20 cellular contexts compared by ENCODE assay signal in genomic region chr2:237344972-237345870, GRCh38.
DNase-seq lines count a peak whose midpoint lies in the region; ATAC-seq and TF ChIP-seq lines count a peak whose summit lies in the region.
"Had no signal": no experiment of that assay in that cellular context is flagged by ENCODE, and none has a peak within 500 bp of the region (broad histone marks: within the 10 kb centered on the region; RNA-seq: fewer than 3 reads in every experiment).

No MANE protein-coding gene starts in this region.

- H3K9me3 Mint-ChIP-seq in type B pancreatic cell (peaks cover 6% of the 10 kb centered on the region), immature natural killer cell (no peaks in the 10 kb centered on the region)
- H3K9me3 Mint-ChIP-seq: CD8-positive, alpha-beta memory T cell had no signal

- 0 out of 2 replicates have a peak overlapping the region, but pooled peaks have one; percentile 36 for H3K4me2 ChIP-seq in BLaER1

- H3K4me3 Mint-ChIP-seq in type B pancreatic cell, result no peak overlapping the region
- H3K4me3 Mint-ChIP-seq in immature natural killer cell, result no peak overlapping the region
- H3K4me3 Mint-ChIP-seq: CD8-positive, alpha-beta memory T cell had no signal

- H3K27me3 Mint-ChIP-seq in type B pancreatic cell (peaks cover 12% of the 10 kb centered on the region), immature natural killer cell (ENCODE audit: low read depth in 3 of 3) (peaks cover 4 to 7% (median 6%) of the 10 kb centered on the region in 3 donors)

- no peak overlapping the region for H3K27ac ChIP-seq in BLaER1
- H3K27ac ChIP-seq in gastrocnemius medialis, result peak overlapping the region in 3 of 4 donors; percentile 24 to 43 (median 27)

- H3K27ac Mint-ChIP-seq in type B pancreatic cell, result no peak overlapping the region
- H3K27ac Mint-ChIP-seq in immature natural killer cell, result no peak overlapping the region
- H3K27ac Mint-ChIP-seq: CD8-positive, alpha-beta memory T cell had no signal

- no peak for TF ChIP-seq CTCF in fibroblast of mammary gland (conservative IDR thresholded peaks at IDR 0.05; ENCODE audit: control insufficient read depth, insufficient read depth, low read depth, low read length)
- TF ChIP-seq CTCF in gastrocnemius medialis (IDR thresholded peaks at IDR 0.05 in 4 of 5, conservative IDR thresholded peaks at IDR 0.05 in 1 of 5), result no peak
- no peak for TF ChIP-seq CTCF in type B pancreatic cell (conservative IDR thresholded peaks at IDR 0.05)

- H3K4me1 ChIP-seq in BLaER1 (peaks cover 11% of the 10 kb centered on the region), gastrocnemius medialis (peaks cover 0 to 4% of the 10 kb centered on the region in 2 donors)

- intact Hi-C loops in gastrocnemius medialis (cut with DNase I; ENCODE audit: low total_unique reads), result no loop called here

- H3K36me3 Mint-ChIP-seq in type B pancreatic cell, result peaks cover 26% of the 10 kb centered on the region
- no peaks in the 10 kb centered on the region for H3K36me3 Mint-ChIP-seq in immature natural killer cell

- H3K4me3 ChIP-seq in BLaER1 (no peak overlapping the region), fibroblast of mammary gland (ENCODE audit: control insufficient read depth, low read depth, low read length) (no peak overlapping the region), gastrocnemius medialis (no peak overlapping the region)

- H3K36me3 ChIP-seq in BLaER1 (no peaks in the 10 kb centered on the region), gastrocnemius medialis (no peaks in the 10 kb centered on the region)
- H3K36me3 ChIP-seq: BE2C had no signal

- no peak overlapping the region for H3K9ac ChIP-seq in BLaER1

- H3K27me3 ChIP-seq in BLaER1 (no peaks in the 10 kb centered on the region), gastrocnemius medialis (no peaks in the 10 kb centered on the region)
- H3K27me3 ChIP-seq: BE2C had no signal

- no peaks in the 10 kb centered on the region for H3K9me3 ChIP-seq in BLaER1
- H3K9me3 ChIP-seq in gastrocnemius medialis, result no peaks in the 10 kb centered on the region
- H3K9me3 ChIP-seq: BE2C had no signal

- in situ Hi-C loops in gastrocnemius medialis (cut with MboI; ENCODE audit: low sequenced_read_pairs in 4 of 4), result no loop called here

- DNase-seq in SW480 (ENCODE audit: low spot score), result peak; percentile 3
- peak; percentile 64 for DNase-seq in fibroblast of mammary gland (ENCODE audit: low read depth)
- no peak for DNase-seq in gastrocnemius medialis
- DNase-seq in type B pancreatic cell (ENCODE audit: extremely low spot score, unreplicated experiment), result no peak
- no peak for DNase-seq in immature natural killer cell
- DNase-seq in NCI-H510A (lab: John Stamatoyannopoulos, UW), result no peak
- DNase-seq: ACHN; BE2C; CD8-positive, alpha-beta memory T cell; DND-41; GOT3; MM.1S; NCI-H1105; NCI-H187; NCI-H446 treated with DMSO at 0.1 percent for 48 hours; NCI-H82; Right ventricle myocardium superior had no signal

- H3K4me1 Mint-ChIP-seq in type B pancreatic cell (ENCODE audit: unreplicated experiment) (peaks cover 10% of the 10 kb centered on the region), immature natural killer cell (no peaks in the 10 kb centered on the region)
- H3K4me1 Mint-ChIP-seq: CD8-positive, alpha-beta memory T cell had no signal

- ATAC-seq in gastrocnemius medialis (no peak), esophagus mucosa (no peak)
- ATAC-seq: HepG2 had no signal

- H4K20me1 ChIP-seq in BLaER1, result no peaks in the 10 kb centered on the region

- no peak for TF ChIP-seq POLR2A in gastrocnemius medialis (IDR thresholded peaks at IDR 0.05)

Comparison
In these comparisons a context has a peak if more than half of its experiments do, and no peak if none do; other contexts are left out.
1. DNase-seq: peak in SW480 (single experiment) and fibroblast of mammary gland (single experiment); none in gastrocnemius medialis (0 of 2), type B pancreatic cell (single experiment), immature natural killer cell (0 of 3) and NCI-H510A (single experiment).